9 cellular contexts compared by ENCODE assay signal in the genomic region with DNA sequence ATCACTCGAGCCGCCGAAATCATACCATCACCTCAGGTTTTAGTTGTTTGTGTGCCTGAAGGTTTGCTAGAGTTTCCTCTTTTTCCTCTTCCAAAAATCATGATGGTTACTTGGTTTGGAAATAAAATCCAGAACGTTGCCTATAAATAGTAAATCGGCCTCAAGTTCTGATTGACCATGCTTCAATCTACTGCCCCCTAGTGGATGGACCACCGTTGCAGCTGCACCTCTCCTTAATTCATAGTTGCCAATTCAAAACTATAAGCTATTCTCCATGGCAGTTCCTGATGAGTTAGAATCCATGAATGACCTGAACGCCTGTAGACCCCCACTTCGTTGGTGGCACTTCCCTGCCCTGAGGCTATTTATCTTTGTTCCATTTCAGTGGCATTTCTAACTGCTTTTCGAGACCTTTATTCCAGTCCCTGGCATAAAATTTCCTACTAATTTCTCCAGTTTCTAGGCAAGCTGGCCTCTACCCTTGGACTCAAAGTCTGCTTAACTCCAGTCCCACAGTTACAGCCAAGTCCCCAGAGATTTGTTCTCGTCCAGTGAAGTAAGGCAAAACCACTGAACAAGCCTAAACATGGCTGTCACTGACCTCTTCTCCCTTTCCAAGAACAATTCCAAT.
DNase-seq lines count a peak whose midpoint lies in the region; ATAC-seq, FAIRE-seq and TF ChIP-seq lines count a peak whose summit lies in the region.
"Had no signal": no experiment of that assay in that cellular context is flagged by ENCODE, and none has a peak within 500 bp of the region (broad histone marks: within the 10 kb centered on the region; RNA-seq: fewer than 3 reads in every experiment).

No MANE protein-coding gene starts in this region.

- DNase-seq in D721Med (ENCODE audit: insufficient read length, low spot score) = peak; percentile 25
- peak; percentile 40 for DNase-seq in GM20000 (ENCODE audit: low spot score)
- peak; percentile 61 for DNase-seq in NCI-H1694 (lab: John Stamatoyannopoulos, UW)
- DNase-seq in activated CD8-positive, alpha-beta memory T cell treated with anti-CD3 and anti-CD28 coated beads, Interleukin-2, amount 50 U/mL, for 48 hours = peak; percentile 67
- peak in 4 of 5 donors; percentile 11 to 41 (median 28) for DNase-seq in heart left ventricle
- peak; percentile 22 for DNase-seq in putamen (ENCODE audit: low spot score)
- DNase-seq in frontal cortex (ENCODE audit: low spot score in 2 of 2) = no peak

- no peak for TF ChIP-seq POLR2A in heart left ventricle (IDR thresholded peaks at IDR 0.05)

- ATAC-seq in heart left ventricle (peak in 2 of 4 donors; percentile 42 to 51), GM19328 (IDR thresholded peaks at IDR 0.05; ENCODE audit: unreplicated experiment) (no peak)
- ATAC-seq: T-helper 17 cell had no signal

- H3K27ac ChIP-seq in heart left ventricle = no peak overlapping the region

- no peaks in the 10 kb centered on the region for H3K27me3 ChIP-seq in heart left ventricle

- TF ChIP-seq CTCF in D721Med (IDR thresholded peaks at IDR 0.05; ENCODE audit: insufficient read depth, missing control alignments) (peak; percentile 80), GM20000 (IDR thresholded peaks at IDR 0.05; ENCODE audit: extremely low read depth, missing control alignments) (peak; percentile 81), heart left ventricle (IDR thresholded peaks at IDR 0.05) (peak; percentile 37 to 75 (median 60))

- peaks cover 0 to 2% (median 0%) of the 10 kb centered on the region in 12 donors for H3K4me1 ChIP-seq in heart left ventricle

- H3K36me3 ChIP-seq in heart left ventricle = no peaks in the 10 kb centered on the region

- 58 to 62% (median 60%) methylated on average over 10 of the region's 10 CpGs for WGBS in heart left ventricle, 4 donors

- no peak overlapping the region for H3K4me3 ChIP-seq in heart left ventricle

- intact Hi-C loops in heart left ventricle (cut with DNase I) = loop anchor here in 1 of 10 donors (10.0 kb wide), 1 partner anchor 143 kb away; no protein-coding TSS in a partner anchor

- FAIRE-seq in D721Med (lab: Jason Lieb, UNC) (no peak), frontal cortex (lab: Jason Lieb, UNC) (no peak)

- H3K9me3 ChIP-seq in heart left ventricle = no peaks in the 10 kb centered on the region

Comparison
In these comparisons a context has a peak if more than half of its experiments do, and no peak if none do; other contexts are left out.
1. DNase-seq: peak in D721Med (single experiment), GM20000 (single experiment), NCI-H1694 (single experiment), activated CD8-positive, alpha-beta memory T cell treated with anti-CD3 and anti-CD28 coated beads, Interleukin-2, amount 50 U/mL, for 48 hours (single experiment), heart left ventricle (4 of 5) and putamen (single experiment); none in frontal cortex (0 of 2).
2. Peak in every context shown above with its lines, with median percentiles within 50 percentile points of each other: CTCF ChIP-seq.